Comparison of ENCODE assay signal across 22 cellular contexts in the genomic region with DNA sequence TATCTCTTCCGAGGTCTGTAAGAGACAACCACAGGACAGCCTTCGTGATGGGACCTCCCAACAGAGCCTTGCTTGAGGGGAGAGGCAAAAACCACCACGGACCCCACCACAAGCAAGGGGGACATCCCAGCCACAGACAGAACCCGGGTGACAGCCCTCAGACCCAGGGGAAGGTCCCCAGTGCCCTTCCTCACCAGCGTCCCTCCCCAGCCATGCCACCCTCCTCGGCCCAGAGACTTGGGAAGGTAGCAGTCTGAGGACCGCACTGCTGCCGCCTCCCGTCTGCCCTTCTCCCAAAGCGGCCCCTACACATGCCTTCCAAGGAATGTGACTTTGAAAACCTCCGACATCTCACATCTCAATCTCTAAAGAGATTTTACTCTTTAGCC. TPM values are rescaled to one million over a fixed set of nuclear protein-coding genes. Genes with fewer than 3 reads are reported as not detected.
DNase-seq lines count a peak whose midpoint lies in the region; ATAC-seq and TF ChIP-seq lines count a peak whose summit lies in the region.
"Had no signal": no experiment of that assay in that cellular context is flagged by ENCODE, and none has a peak within 500 bp of the region (broad histone marks: within the 10 kb centered on the region; RNA-seq: fewer than 3 reads in every experiment).

No MANE protein-coding gene starts in this region.

- H3K36me3 ChIP-seq in suprapubic skin (peaks cover 10% of the 10 kb centered on the region), tibial nerve (peaks cover 0 to 55% (median 3%) of the 10 kb centered on the region in 3 donors)
- peaks cover 9% of the 10 kb centered on the region for H3K36me3 ChIP-seq in CD4-positive, alpha-beta memory T cell (ENCODE audit: insufficient read depth, low read length)

- H3K9me3 ChIP-seq in suprapubic skin = no peaks in the 10 kb centered on the region
- H3K9me3 ChIP-seq in CD4-positive, alpha-beta memory T cell (ENCODE audit: control insufficient read depth in 1 of 2, low read length in 2 of 2) = no peaks in the 10 kb centered on the region
- H3K9me3 ChIP-seq in tibial nerve = no peaks in the 10 kb centered on the region

- H3K27ac ChIP-seq in suprapubic skin = peak overlapping the region; percentile 96
- no peak overlapping the region for H3K27ac ChIP-seq in CD4-positive, alpha-beta memory T cell (ENCODE audit: low read depth, low read length)
- H3K27ac ChIP-seq in tibial nerve = no peak overlapping the region
- H3K27ac ChIP-seq: C4-2B, KMS-11 had no signal

- DNase-seq in activated naive CD8-positive, alpha-beta T cell treated with anti-CD3 and anti-CD28 coated beads, Interleukin-2, amount 10 ng/mL, durations not matched to agents 7 days and 5 days = peak; percentile 7
- no peak for DNase-seq in activated naive CD8-positive, alpha-beta T cell treated with anti-CD3 and anti-CD28 coated beads, Interleukin-2, amount 50 U/mL, for 24 hours
- DNase-seq in chondrocyte (ENCODE audit: low spot score) = peak; percentile 43
- no peak for DNase-seq in nephron progenitor cell
- DNase-seq in suprapubic skin (ENCODE audit: low spot score in 2 of 2) = peak in 1 of 2 donors; percentile 56
- DNase-seq in CD4-positive, alpha-beta memory T cell = no peak
- no peak for DNase-seq in T-helper 2 cell treated with Interferon-gamma antibody and Interleukin-4, amounts not matched to agents 5 μg/mL and 100 μg/mL, for 36 hours (ENCODE audit: low spot score)
- no peak for DNase-seq in tibial nerve (ENCODE audit: low spot score in 2 of 2)
- DNase-seq: GOT3; IMR-90; NCI-H1105; NCI-H1694; NCI-H2081; NCI-H2171; NCI-H345; NCI-H524; NCI-H774; NK-92 treated with Interleukin-12 subunit alpha and Interleukin-12 subunit beta, amount 100 ng/mL, for 24 hours; SIG-M5 had no signal

- 82% methylated on average over 11 of the region's 11 CpGs for WGBS in suprapubic skin
- WGBS in tibial nerve, 2 donors = 91 to 94% methylated on average over 11 of the region's 11 CpGs

- CTCF ChIA-PET in CD4-positive, alpha-beta memory T cell (lab: Charles Lee; ENCODE audit: partially characterized antibody) = no interaction called here

- H3K4me3 Mint-ChIP-seq in activated naive CD8-positive, alpha-beta T cell treated with anti-CD3 and anti-CD28 coated beads, Interleukin-2, amount 10 ng/mL, durations not matched to agents 7 days and 5 days = no peak overlapping the region
- H3K4me3 Mint-ChIP-seq in activated naive CD8-positive, alpha-beta T cell treated with anti-CD3 and anti-CD28 coated beads, Interleukin-2, amount 50 U/mL, for 24 hours = no peak overlapping the region
- H3K4me3 Mint-ChIP-seq in chondrocyte (ENCODE audit: unreplicated experiment) (no peak overlapping the region), nephron progenitor cell (no peak overlapping the region)
- H3K4me3 Mint-ChIP-seq in CD4-positive, alpha-beta memory T cell = no peak overlapping the region
- H3K4me3 Mint-ChIP-seq in T-helper 2 cell treated with Interferon-gamma antibody and Interleukin-4, amounts not matched to agents 5 μg/mL and 100 μg/mL, for 36 hours = no peak overlapping the region

- H3K4me1 ChIP-seq in suprapubic skin = peaks cover 90% of the 10 kb centered on the region
- no peaks in the 10 kb centered on the region for H3K4me1 ChIP-seq in CD4-positive, alpha-beta memory T cell (ENCODE audit: insufficient read depth, low read length)
- peaks cover 0 to 46% (median 0%) of the 10 kb centered on the region in 4 donors for H3K4me1 ChIP-seq in tibial nerve

- no peak for TF ChIP-seq CTCF in chondrocyte (IDR thresholded peaks at IDR 0.05)
- no peak for TF ChIP-seq CTCF in nephron progenitor cell (IDR thresholded peaks at IDR 0.05)
- no peak for TF ChIP-seq CTCF in suprapubic skin (IDR thresholded peaks at IDR 0.05)
- TF ChIP-seq CTCF in tibial nerve (IDR thresholded peaks at IDR 0.05) = no peak

- H3K9me3 Mint-ChIP-seq in activated naive CD8-positive, alpha-beta T cell treated with anti-CD3 and anti-CD28 coated beads, Interleukin-2, amount 10 ng/mL, durations not matched to agents 7 days and 5 days = no peaks in the 10 kb centered on the region
- no peaks in the 10 kb centered on the region for H3K9me3 Mint-ChIP-seq in activated naive CD8-positive, alpha-beta T cell treated with anti-CD3 and anti-CD28 coated beads, Interleukin-2, amount 50 U/mL, for 24 hours
- H3K9me3 Mint-ChIP-seq in chondrocyte (ENCODE audit: low read depth) (no peaks in the 10 kb centered on the region), nephron progenitor cell (no peaks in the 10 kb centered on the region)
- H3K9me3 Mint-ChIP-seq in CD4-positive, alpha-beta memory T cell = no peaks in the 10 kb centered on the region
- H3K9me3 Mint-ChIP-seq in T-helper 2 cell treated with Interferon-gamma antibody and Interleukin-4, amounts not matched to agents 5 μg/mL and 100 μg/mL, for 36 hours = no peaks in the 10 kb centered on the region

- no peak for TF ChIP-seq POLR2A in suprapubic skin (IDR thresholded peaks at IDR 0.05)
- TF ChIP-seq POLR2A in tibial nerve (IDR thresholded peaks at IDR 0.05) = no peak

- ATAC-seq in activated naive CD8-positive, alpha-beta T cell treated with anti-CD3 and anti-CD28 coated beads, Interleukin-2, amount 10 ng/mL, durations not matched to agents 7 days and 5 days (ENCODE audit: low read depth) = no peak
- ATAC-seq in activated naive CD8-positive, alpha-beta T cell treated with anti-CD3 and anti-CD28 coated beads, Interleukin-2, amount 50 U/mL, for 24 hours = no peak
- ATAC-seq: HCT116 had no signal

- H3K36me3 Mint-ChIP-seq in activated naive CD8-positive, alpha-beta T cell treated with anti-CD3 and anti-CD28 coated beads, Interleukin-2, amount 10 ng/mL, durations not matched to agents 7 days and 5 days = peaks cover 6% of the 10 kb centered on the region
- H3K36me3 Mint-ChIP-seq in activated naive CD8-positive, alpha-beta T cell treated with anti-CD3 and anti-CD28 coated beads, Interleukin-2, amount 50 U/mL, for 24 hours (ENCODE audit: low read depth) = peaks cover 16% of the 10 kb centered on the region
- H3K36me3 Mint-ChIP-seq in chondrocyte (ENCODE audit: low read depth) (peaks cover 19% of the 10 kb centered on the region), nephron progenitor cell (ENCODE audit: low read depth) (peaks cover 25% of the 10 kb centered on the region)
- H3K36me3 Mint-ChIP-seq in CD4-positive, alpha-beta memory T cell = peaks cover 24 to 42% of the 10 kb centered on the region in 2 donors
- peaks cover 16% of the 10 kb centered on the region for H3K36me3 Mint-ChIP-seq in T-helper 2 cell treated with Interferon-gamma antibody and Interleukin-4, amounts not matched to agents 5 μg/mL and 100 μg/mL, for 36 hours (ENCODE audit: low read depth)

- intact Hi-C loops in CD4-positive, alpha-beta memory T cell (cut with micrococcal nuclease) = no loop called here

- H3K27me3 ChIP-seq in suprapubic skin (no peaks in the 10 kb centered on the region), tibial nerve (no peaks in the 10 kb centered on the region)
- H3K27me3 ChIP-seq in CD4-positive, alpha-beta memory T cell (ENCODE audit: insufficient read depth, low read length) = no peaks in the 10 kb centered on the region

- H3K27me3 Mint-ChIP-seq in activated naive CD8-positive, alpha-beta T cell treated with anti-CD3 and anti-CD28 coated beads, Interleukin-2, amount 10 ng/mL, durations not matched to agents 7 days and 5 days = no peaks in the 10 kb centered on the region
- H3K27me3 Mint-ChIP-seq in activated naive CD8-positive, alpha-beta T cell treated with anti-CD3 and anti-CD28 coated beads, Interleukin-2, amount 50 U/mL, for 24 hours = no peaks in the 10 kb centered on the region
- H3K27me3 Mint-ChIP-seq in chondrocyte (ENCODE audit: low read depth) (no peaks in the 10 kb centered on the region), nephron progenitor cell (ENCODE audit: low read depth, poor library complexity) (no peaks in the 10 kb centered on the region)
- H3K27me3 Mint-ChIP-seq in CD4-positive, alpha-beta memory T cell = no peaks in the 10 kb centered on the region
- H3K27me3 Mint-ChIP-seq in T-helper 2 cell treated with Interferon-gamma antibody and Interleukin-4, amounts not matched to agents 5 μg/mL and 100 μg/mL, for 36 hours (ENCODE audit: low read depth) = no peaks in the 10 kb centered on the region

- POLR2A ChIA-PET in activated naive CD8-positive, alpha-beta T cell treated with anti-CD3 and anti-CD28 coated beads, Interleukin-2, amount 10 ng/mL, durations not matched to agents 7 days and 5 days (lab: Charles Lee) = no interaction called here
- POLR2A ChIA-PET in CD4-positive, alpha-beta memory T cell (lab: Charles Lee; ENCODE audit: partially characterized antibody) = no interaction called here

- TF ChIP-seq EP300 in suprapubic skin (IDR thresholded peaks at IDR 0.05) (no peak), tibial nerve (IDR thresholded peaks at IDR 0.05) (no peak)

- H3K4me1 Mint-ChIP-seq in activated naive CD8-positive, alpha-beta T cell treated with anti-CD3 and anti-CD28 coated beads, Interleukin-2, amount 10 ng/mL, durations not matched to agents 7 days and 5 days = peaks cover 3% of the 10 kb centered on the region
- H3K4me1 Mint-ChIP-seq in activated naive CD8-positive, alpha-beta T cell treated with anti-CD3 and anti-CD28 coated beads, Interleukin-2, amount 50 U/mL, for 24 hours = peaks cover 5% of the 10 kb centered on the region
- H3K4me1 Mint-ChIP-seq in chondrocyte (ENCODE audit: low read depth) (peaks cover 32% of the 10 kb centered on the region), nephron progenitor cell (peaks cover 20% of the 10 kb centered on the region)
- H3K4me1 Mint-ChIP-seq in CD4-positive, alpha-beta memory T cell = peaks cover 2 to 14% (median 5%) of the 10 kb centered on the region in 4 donors
- H3K4me1 Mint-ChIP-seq in T-helper 2 cell treated with Interferon-gamma antibody and Interleukin-4, amounts not matched to agents 5 μg/mL and 100 μg/mL, for 36 hours (ENCODE audit: low read depth) = peaks cover 1% of the 10 kb centered on the region

- H3K4me3 ChIP-seq in suprapubic skin (no peak overlapping the region), tibial nerve (no peak overlapping the region)
- no peak overlapping the region for H3K4me3 ChIP-seq in CD4-positive, alpha-beta memory T cell (ENCODE audit: low read length in 2 of 2)

- no peak overlapping the region for H3K27ac Mint-ChIP-seq in activated naive CD8-positive, alpha-beta T cell treated with anti-CD3 and anti-CD28 coated beads, Interleukin-2, amount 10 ng/mL, durations not matched to agents 7 days and 5 days
- no peak overlapping the region for H3K27ac Mint-ChIP-seq in activated naive CD8-positive, alpha-beta T cell treated with anti-CD3 and anti-CD28 coated beads, Interleukin-2, amount 50 U/mL, for 24 hours
- H3K27ac Mint-ChIP-seq in chondrocyte (ENCODE audit: unreplicated experiment) (no peak overlapping the region), nephron progenitor cell (peak overlapping the region; percentile 51)
- H3K27ac Mint-ChIP-seq in CD4-positive, alpha-beta memory T cell = peak overlapping the region in 1 of 7 donors; percentile 22
- no peak overlapping the region for H3K27ac Mint-ChIP-seq in T-helper 2 cell treated with Interferon-gamma antibody and Interleukin-4, amounts not matched to agents 5 μg/mL and 100 μg/mL, for 36 hours

RNA-seq across cellular contexts. Expression of gene IPPK, which starts 13.4 kb away (rescaled TPM):
- total RNA-seq in activated naive CD8-positive, alpha-beta T cell treated with anti-CD3 and anti-CD28 coated beads, Interleukin-2, amount 10 ng/mL, durations not matched to agents 7 days and 5 days = 1 to 10 TPM; 9.4 to 9.7 TPM
- total RNA-seq in chondrocyte (8.7 to 9.3 TPM (median 8.9 TPM) in 3 replicates), suprapubic skin (10 to 100 TPM; 45.0 to 53.6 (median 50.0) TPM), tibial nerve (10 to 100 TPM in 2 of 4 donors, 1 to 10 TPM in 2; 8.0 to 18.8 (median 11.0) TPM)
- total RNA-seq in CD4-positive, alpha-beta memory T cell = 1 to 10 TPM; 7.2 to 7.9 TPM
- polyA plus RNA-seq in CD4-positive, alpha-beta memory T cell = 1 to 10 TPM; 6.3 to 7.5 TPM

Comparison
In these comparisons a context has a peak if more than half of its experiments do, and no peak if none do; other contexts are left out.
1. DNase-seq: peak in activated naive CD8-positive, alpha-beta T cell treated with anti-CD3 and anti-CD28 coated beads, Interleukin-2, amount 10 ng/mL, durations not matched to agents 7 days and 5 days (single experiment) and chondrocyte (single experiment); none in activated naive CD8-positive, alpha-beta T cell treated with anti-CD3 and anti-CD28 coated beads, Interleukin-2, amount 50 U/mL, for 24 hours (single experiment), nephron progenitor cell (single experiment), CD4-positive, alpha-beta memory T cell (0 of 5), T-helper 2 cell treated with Interferon-gamma antibody and Interleukin-4, amounts not matched to agents 5 μg/mL and 100 μg/mL, for 36 hours (single experiment) and tibial nerve (0 of 2).